20 cellular contexts compared by ENCODE assay signal in genomic region chr1:239169276-239169675, GRCh38.
"Had no signal": no experiment of that assay in that cellular context is flagged by ENCODE, and none has a peak within 500 bp of the region (broad histone marks: within the 10 kb centered on the region; RNA-seq: fewer than 3 reads in every experiment).

No MANE protein-coding gene starts in this region.

- H3K9me3 ChIP-seq: SJCRH30 had no signal

- H2AFZ ChIP-seq: PC-9 had no signal

- H3K27me3 ChIP-seq: MG63, Peyer's patch, SJCRH30 had no signal

- DNase-seq: IMR-90; MG63; NCI-H1092 treated with DMSO at 0.1 percent for 48 hours; NCI-H1436; NCI-H1694 treated with DMSO at 0.1 percent for 48 hours; NCI-H1930; NCI-H2107; NCI-H2227 treated with DMSO at 0.1 percent for 48 hours; NCI-H524; NCI-H69; NCI-H774; NK-92 treated with Interleukin-12 subunit alpha and Interleukin-12 subunit beta, amount 100 ng/mL, for 24 hours; PC-9; Peyer's patch; SHP77 treated with DMSO at 0.1 percent for 48 hours; SJCRH30; T-helper 1 cell had no signal

- ATAC-seq: HepG2, Right ventricle myocardium inferior, SK-N-SH treated with all-trans-retinoic acid at 6 μM for 48 hours had no signal

- H3K36me3 ChIP-seq: MG63, Peyer's patch, SJCRH30 had no signal

- H3K4me1 ChIP-seq: Peyer's patch, SJCRH30 had no signal

- H3K4me2 ChIP-seq: PC-9 had no signal

- H3K27ac ChIP-seq: PC-9, Peyer's patch, SJCRH30 had no signal

- H3K4me3 ChIP-seq: MG63, PC-9, Peyer's patch, SJCRH30 had no signal
